In the genomic region with DNA sequence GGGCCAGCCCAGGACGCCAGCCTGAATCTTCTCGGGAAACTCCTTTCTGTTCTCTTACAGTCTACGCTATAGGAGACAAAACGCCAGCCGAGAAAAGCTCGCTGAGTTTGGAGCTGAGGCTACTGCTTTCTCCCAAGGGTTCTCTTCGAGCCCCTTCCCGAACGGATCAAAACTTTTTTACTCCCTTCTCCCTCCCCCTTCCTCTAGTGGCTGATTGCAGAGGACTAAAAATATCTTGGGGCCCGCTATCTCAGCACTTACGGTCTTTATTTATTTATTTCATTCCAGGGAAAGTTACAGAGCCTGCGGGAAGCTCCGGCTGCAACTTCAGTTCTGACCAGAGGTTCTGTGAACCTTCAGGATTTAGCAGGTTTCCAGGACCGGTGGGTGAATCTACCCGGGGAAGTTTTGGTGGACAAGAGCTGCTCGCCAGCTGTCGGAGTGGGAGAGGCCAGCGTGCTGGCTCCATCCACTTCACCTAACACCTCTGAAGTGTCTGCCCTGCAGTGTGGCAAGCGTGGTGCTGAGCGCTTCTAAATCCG, we compare ENCODE assay signal across 8 cellular contexts. TPM values are rescaled to one million over a fixed set of nuclear protein-coding genes. Genes with fewer than 3 reads are reported as not detected.
DNase-seq lines count a peak whose midpoint lies in the region; ATAC-seq and TF ChIP-seq lines count a peak whose summit lies in the region.

No MANE protein-coding gene starts in this region.

- ATAC-seq in HG02884 (IDR thresholded peaks at IDR 0.05; ENCODE audit: unreplicated experiment): no peak

- H3K27me3 ChIP-seq in NT2/D1 (ENCODE audit: insufficient read depth, insufficient read length) (peaks cover 33% of the 10 kb centered on the region), neuron (ENCODE audit: insufficient read depth, low read length) (no peaks in the 10 kb centered on the region)

- peak overlapping the region; percentile 95 for H3K9ac ChIP-seq in NT2/D1 (ENCODE audit: insufficient read length, low read depth)

- peak overlapping the region; percentile 88 for H3K4me3 ChIP-seq in NT2/D1 (ENCODE audit: insufficient read length, low read depth)
- H3K4me3 ChIP-seq in fibroblast of villous mesenchyme (ENCODE audit: low read depth, low read length): peak overlapping the region; percentile 63
- peak overlapping the region; percentile 66 for H3K4me3 ChIP-seq in neuron (ENCODE audit: low read length)

- DNase-seq in COLO829 (ENCODE audit: low spot score) (peak; percentile 51), NT2/D1 (ENCODE audit: low read depth, low spot score) (peak; percentile 25), fibroblast of villous mesenchyme (ENCODE audit: low read depth) (peak; percentile 66), OCI-M2 (lab: John Stamatoyannopoulos, UW; ENCODE audit: unreplicated experiment) (no peak), Kasumi-1 (lab: John Stamatoyannopoulos, UW) (no peak), NCI-H2081 treated with DMSO at 0.1 percent for 48 hours (lab: John Stamatoyannopoulos, UW) (no peak)

- no peaks in the 10 kb centered on the region for H3K36me3 ChIP-seq in NT2/D1 (ENCODE audit: insufficient read depth, insufficient read length, low read length)
- no peaks in the 10 kb centered on the region for H3K36me3 ChIP-seq in neuron (ENCODE audit: insufficient read depth, low read length)

- H2AFZ ChIP-seq in neuron (ENCODE audit: low read depth, low read length): peak overlapping the region; percentile 100

- no peak for TF ChIP-seq CTCF in fibroblast of villous mesenchyme (IDR thresholded peaks at IDR 0.05; ENCODE audit: insufficient read depth, low read depth, low read length)

- H3K4me1 ChIP-seq in NT2/D1 (ENCODE audit: insufficient read depth, insufficient read length): peaks cover 5% of the 10 kb centered on the region
- H3K4me1 ChIP-seq in neuron (ENCODE audit: insufficient read depth, low read length): peaks cover 38% of the 10 kb centered on the region

- H3K9me3 ChIP-seq in NT2/D1 (ENCODE audit: insufficient read depth, low read length) (no peaks in the 10 kb centered on the region), neuron (ENCODE audit: low read length) (no peaks in the 10 kb centered on the region)

RNA-seq across cellular contexts. Expression of a gene that starts 0.5 kb away (rescaled TPM):
- total RNA-seq in fibroblast of villous mesenchyme: 32.5 and 33.7 TPM in 2 replicates

Comparison
In these comparisons a context has a peak if more than half of its experiments do, and no peak if none do; other contexts are left out.
1. DNase-seq: peak in COLO829 (single experiment), NT2/D1 (single experiment) and fibroblast of villous mesenchyme (single experiment); none in OCI-M2 (single experiment), Kasumi-1 (0 of 2) and NCI-H2081 treated with DMSO at 0.1 percent for 48 hours (single experiment).
2. Peak in every context shown above with its lines, with median percentiles within 50 percentile points of each other: H3K4me3 ChIP-seq.